In the genomic region with DNA sequence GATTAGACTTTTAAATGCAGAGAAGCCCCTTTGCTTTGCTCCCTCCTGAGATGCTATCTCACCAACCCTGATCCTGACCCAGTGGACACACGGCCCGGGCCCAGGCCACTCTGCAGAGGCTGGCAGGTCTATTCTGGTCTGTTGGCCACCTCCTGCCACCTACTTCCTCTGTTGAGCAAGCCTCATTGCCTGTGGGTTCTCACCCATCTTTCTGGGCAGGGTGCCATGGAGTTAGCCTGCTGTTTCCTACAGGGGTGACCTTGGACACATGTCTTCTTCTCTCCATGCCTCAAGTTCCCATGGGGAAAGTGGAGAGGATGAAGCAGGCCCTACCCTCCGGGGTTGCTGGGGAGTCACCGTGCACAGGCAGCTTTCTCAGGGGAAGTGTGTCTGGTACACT, we compare ENCODE assay signal across 30 cellular contexts.
"Had no signal": no experiment of that assay in that cellular context is flagged by ENCODE, and none has a peak within 500 bp of the region (broad histone marks: within the 10 kb centered on the region; RNA-seq: fewer than 3 reads in every experiment).

No MANE protein-coding gene starts in this region.

- H3K27ac ChIP-seq: brain microvascular endothelial cell, gastrocnemius medialis, hepatocyte, ovary, sigmoid colon, uterus, VCaP had no signal

- ATAC-seq: effector memory CD8-positive, alpha-beta T cell; gastrocnemius medialis; left cardiac atrium; left ventricle myocardium superior; stimulated activated memory B cell treated with anti-CD40 and anti-IgM and Interleukin-4, amounts not matched to agents 10 μg/mL and 1 μg/mL and 100 μg/mL, for 72 hours; stimulated activated naive CD8-positive, alpha-beta T cell treated with anti-CD3 and anti-CD28 coated beads, Interleukin-15, amount 100 ng/mL, for 72 hours had no signal

- H3K9me3 ChIP-seq: gastrocnemius medialis, ovary, sigmoid colon, uterus had no signal

- H3K4me1 ChIP-seq: sigmoid colon, uterus had no signal

- H3K27me3 ChIP-seq: brain microvascular endothelial cell, gastrocnemius medialis, hepatocyte, ovary, sigmoid colon, uterus had no signal

- H3K4me2 ChIP-seq: hepatocyte had no signal

- DNase-seq: activated CD4-positive, alpha-beta T cell treated with anti-CD3 and anti-CD28 coated beads for 48 hours; activated CD4-positive, alpha-beta T cell treated with anti-CD3 and anti-CD28 coated beads, Interleukin-2, amount 50 U/mL, for 48 hours; activated CD8-positive, alpha-beta memory T cell treated with anti-CD3 and anti-CD28 coated beads, Interleukin-2, amount 50 U/mL, for 4 hours; activated effector memory CD4-positive, alpha-beta T cell treated with anti-CD3 and anti-CD28 coated beads, Interleukin-2, amount 50 U/mL, for 16 hours; activated naive CD4-positive, alpha-beta T cell treated with anti-CD3 and anti-CD28 coated beads, Interleukin-2, amount 10 ng/mL, durations not matched to agents 7 days and 5 days; activated naive CD8-positive, alpha-beta T cell treated with anti-CD3 and anti-CD28 coated beads, Interleukin-2, amount 10 ng/mL, durations not matched to agents 7 days and 5 days; activated T-cell treated with anti-CD3 and anti-CD28 coated beads, Interleukin-2, amount 50 U/mL, for 1 hour; amniotic stem cell; brain microvascular endothelial cell; cortex of kidney; effector memory CD8-positive, alpha-beta T cell; erythroblast; gastrocnemius medialis; left cardiac atrium; left ventricle myocardium superior; naive B cell; nephron progenitor cell; ovary; sigmoid colon; small intestine; stimulated activated CD4-positive, alpha-beta T cell treated with anti-CD3 and anti-CD28 coated beads, Interleukin-1b, Interleukin-23, amount 100 ng/mL, for 48 hours; stimulated activated CD4-positive, alpha-beta T cell treated with anti-CD3 and anti-CD28 coated beads, Interleukin-4, amount 100 ng/mL, for 4 hours; stimulated activated CD8-positive, alpha-beta memory T cell treated with anti-CD3 and anti-CD28 coated beads, Interleukin-4, amount 100 ng/mL, for 48 hours; stimulated activated naive CD8-positive, alpha-beta T cell treated with anti-CD3 and anti-CD28 coated beads, Interleukin-15, amount 100 ng/mL, for 72 hours; substantia nigra; T-helper 9 cell; uterus had no signal

- H3K4me3 ChIP-seq: gastrocnemius medialis, hepatocyte, ovary, sigmoid colon, uterus had no signal

- H3K36me3 ChIP-seq: brain microvascular endothelial cell, gastrocnemius medialis, ovary, sigmoid colon, uterus had no signal
